Comparison of ENCODE assay signal across 20 cellular contexts in the genomic region with DNA sequence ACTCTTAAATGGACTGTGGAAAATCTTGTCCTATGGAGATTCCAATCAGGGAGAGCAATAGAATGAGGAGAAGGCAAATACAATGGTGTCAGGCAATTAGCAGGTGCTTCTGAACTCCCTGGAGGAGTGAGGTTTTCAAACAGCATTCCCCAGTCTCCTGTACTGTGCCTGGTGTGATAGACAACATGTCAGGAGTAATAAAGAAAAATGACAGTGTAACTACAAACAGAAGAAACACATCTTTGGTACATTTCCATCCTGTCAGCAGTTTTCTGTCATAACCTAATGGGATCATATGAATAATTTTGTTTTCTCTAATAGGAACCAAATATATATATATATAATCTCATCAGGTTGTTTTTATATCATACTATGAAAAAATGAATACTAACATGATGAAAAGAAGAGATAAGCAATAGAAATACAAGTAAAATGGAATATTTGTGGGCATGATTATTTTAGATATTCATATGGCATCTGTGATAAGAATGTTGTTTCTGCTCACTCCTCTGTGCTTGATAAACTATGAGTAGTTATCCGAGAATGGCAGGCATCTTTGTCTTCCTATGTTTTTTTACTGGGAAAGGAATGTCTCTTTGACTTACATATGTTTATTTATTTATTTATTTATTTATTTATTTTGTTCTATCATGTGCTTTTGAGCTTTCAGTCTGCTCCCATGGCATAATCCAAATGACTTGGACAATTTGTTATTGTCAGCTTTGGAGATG.
"Had no signal": no experiment of that assay in that cellular context is flagged by ENCODE, and none has a peak within 500 bp of the region (broad histone marks: within the 10 kb centered on the region; RNA-seq: fewer than 3 reads in every experiment).

No MANE protein-coding gene starts in this region.

- H3K27me3 Mint-ChIP-seq: activated CD8-positive, alpha-beta memory T cell treated with anti-CD3 and anti-CD28 coated beads, Interleukin-2, amount 10 ng/mL, durations not matched to agents 7 days and 5 days; activated naive CD8-positive, alpha-beta T cell treated with anti-CD3 and anti-CD28 coated beads, Interleukin-2, amount 10 ng/mL, durations not matched to agents 7 days and 5 days; activated T-cell treated with anti-CD3 and anti-CD28 coated beads, Interleukin-2, amount 50 U/mL, for 24 hours; dendritic cell treated with granulocyte-macrophage colony-stimulating factor and Interleukin-4, amounts not matched to agents 40 ng/mL and 50 ng/mL, for 4 days; effector memory CD8-positive, alpha-beta T cell; naive thymus-derived CD8-positive, alpha-beta T cell; stimulated activated naive CD8-positive, alpha-beta T cell treated with anti-CD3 and anti-CD28 coated beads, Interleukin-15, Interleukin-2, amounts not matched to agents 100 ng/mL and 50 ng/mL, for 24 hours had no signal

- H3K27me3 ChIP-seq: ascending aorta, upper lobe of left lung had no signal

- H3K9me3 ChIP-seq: ascending aorta, upper lobe of left lung had no signal

- H3K4me3 Mint-ChIP-seq: activated CD8-positive, alpha-beta memory T cell treated with anti-CD3 and anti-CD28 coated beads, Interleukin-2, amount 10 ng/mL, durations not matched to agents 7 days and 5 days; activated naive CD8-positive, alpha-beta T cell treated with anti-CD3 and anti-CD28 coated beads, Interleukin-2, amount 10 ng/mL, durations not matched to agents 7 days and 5 days; activated T-cell treated with anti-CD3 and anti-CD28 coated beads, Interleukin-2, amount 50 U/mL, for 24 hours; dendritic cell treated with granulocyte-macrophage colony-stimulating factor and Interleukin-4, amounts not matched to agents 40 ng/mL and 50 ng/mL, for 4 days; effector memory CD8-positive, alpha-beta T cell; naive thymus-derived CD8-positive, alpha-beta T cell; stimulated activated naive CD8-positive, alpha-beta T cell treated with anti-CD3 and anti-CD28 coated beads, Interleukin-15, Interleukin-2, amounts not matched to agents 100 ng/mL and 50 ng/mL, for 24 hours had no signal

- DNase-seq: activated CD4-positive, alpha-beta T cell treated with anti-CD3 and anti-CD28 coated beads, Interleukin-2, amount 50 U/mL, for 48 hours; activated CD4-positive, CD25-positive, alpha-beta regulatory T cell treated with anti-CD3 and anti-CD28 coated beads, Interleukin-2, amount 50 U/mL, for 72 hours; activated CD8-positive, alpha-beta memory T cell treated with anti-CD3 and anti-CD28 coated beads, Interleukin-2, amount 10 ng/mL, durations not matched to agents 7 days and 5 days; activated gamma-delta T cell; activated naive CD8-positive, alpha-beta T cell treated with anti-CD3 and anti-CD28 coated beads, Interleukin-2, amount 10 ng/mL, durations not matched to agents 7 days and 5 days; activated T-cell treated with anti-CD3 and anti-CD28 coated beads, Interleukin-2, amount 50 U/mL, for 24 hours; caudate nucleus; effector memory CD8-positive, alpha-beta T cell; left colon; naive thymus-derived CD8-positive, alpha-beta T cell; nucleus accumbens; stimulated activated CD4-positive, alpha-beta T cell treated with anti-CD3 and anti-CD28 coated beads, Interleukin-12 subunit alpha, Interleukin-12 subunit beta, amount 100 ng/mL, for 4 hours; stimulated activated CD4-positive, alpha-beta T cell treated with anti-CD3 and anti-CD28 coated beads, Interleukin-2, amount 100 ng/mL, for 48 hours; upper lobe of left lung had no signal

- H3K4me1 Mint-ChIP-seq: activated CD8-positive, alpha-beta memory T cell treated with anti-CD3 and anti-CD28 coated beads, Interleukin-2, amount 10 ng/mL, durations not matched to agents 7 days and 5 days; activated naive CD8-positive, alpha-beta T cell treated with anti-CD3 and anti-CD28 coated beads, Interleukin-2, amount 10 ng/mL, durations not matched to agents 7 days and 5 days had no signal

- H3K27ac Mint-ChIP-seq: activated CD8-positive, alpha-beta memory T cell treated with anti-CD3 and anti-CD28 coated beads, Interleukin-2, amount 10 ng/mL, durations not matched to agents 7 days and 5 days; activated naive CD8-positive, alpha-beta T cell treated with anti-CD3 and anti-CD28 coated beads, Interleukin-2, amount 10 ng/mL, durations not matched to agents 7 days and 5 days; activated T-cell treated with anti-CD3 and anti-CD28 coated beads, Interleukin-2, amount 50 U/mL, for 24 hours; dendritic cell treated with granulocyte-macrophage colony-stimulating factor and Interleukin-4, amounts not matched to agents 40 ng/mL and 50 ng/mL, for 4 days; effector memory CD8-positive, alpha-beta T cell; naive thymus-derived CD8-positive, alpha-beta T cell; progenitor cell of endocrine pancreas; stimulated activated naive CD8-positive, alpha-beta T cell treated with anti-CD3 and anti-CD28 coated beads, Interleukin-15, Interleukin-2, amounts not matched to agents 100 ng/mL and 50 ng/mL, for 24 hours had no signal

- ATAC-seq: activated CD8-positive, alpha-beta memory T cell treated with anti-CD3 and anti-CD28 coated beads, Interleukin-2, amount 10 ng/mL, durations not matched to agents 7 days and 5 days; effector memory CD8-positive, alpha-beta T cell; left colon; naive thymus-derived CD8-positive, alpha-beta T cell; sciatic nerve had no signal

- H3K36me3 Mint-ChIP-seq: activated CD8-positive, alpha-beta memory T cell treated with anti-CD3 and anti-CD28 coated beads, Interleukin-2, amount 10 ng/mL, durations not matched to agents 7 days and 5 days; activated naive CD8-positive, alpha-beta T cell treated with anti-CD3 and anti-CD28 coated beads, Interleukin-2, amount 10 ng/mL, durations not matched to agents 7 days and 5 days; naive thymus-derived CD8-positive, alpha-beta T cell had no signal

- H3K27ac ChIP-seq: ascending aorta, upper lobe of left lung had no signal

- H3K4me3 ChIP-seq: ascending aorta, lung, upper lobe of left lung had no signal

- H3K36me3 ChIP-seq: ascending aorta, upper lobe of left lung had no signal

- H3K9me3 Mint-ChIP-seq: activated naive CD8-positive, alpha-beta T cell treated with anti-CD3 and anti-CD28 coated beads, Interleukin-2, amount 10 ng/mL, durations not matched to agents 7 days and 5 days; activated T-cell treated with anti-CD3 and anti-CD28 coated beads, Interleukin-2, amount 50 U/mL, for 24 hours; dendritic cell treated with granulocyte-macrophage colony-stimulating factor and Interleukin-4, amounts not matched to agents 40 ng/mL and 50 ng/mL, for 4 days; stimulated activated naive CD8-positive, alpha-beta T cell treated with anti-CD3 and anti-CD28 coated beads, Interleukin-15, Interleukin-2, amounts not matched to agents 100 ng/mL and 50 ng/mL, for 24 hours had no signal

- H3K4me1 ChIP-seq: upper lobe of left lung had no signal
